Comparison of ENCODE assay signal across 11 cellular contexts in the genomic region with DNA sequence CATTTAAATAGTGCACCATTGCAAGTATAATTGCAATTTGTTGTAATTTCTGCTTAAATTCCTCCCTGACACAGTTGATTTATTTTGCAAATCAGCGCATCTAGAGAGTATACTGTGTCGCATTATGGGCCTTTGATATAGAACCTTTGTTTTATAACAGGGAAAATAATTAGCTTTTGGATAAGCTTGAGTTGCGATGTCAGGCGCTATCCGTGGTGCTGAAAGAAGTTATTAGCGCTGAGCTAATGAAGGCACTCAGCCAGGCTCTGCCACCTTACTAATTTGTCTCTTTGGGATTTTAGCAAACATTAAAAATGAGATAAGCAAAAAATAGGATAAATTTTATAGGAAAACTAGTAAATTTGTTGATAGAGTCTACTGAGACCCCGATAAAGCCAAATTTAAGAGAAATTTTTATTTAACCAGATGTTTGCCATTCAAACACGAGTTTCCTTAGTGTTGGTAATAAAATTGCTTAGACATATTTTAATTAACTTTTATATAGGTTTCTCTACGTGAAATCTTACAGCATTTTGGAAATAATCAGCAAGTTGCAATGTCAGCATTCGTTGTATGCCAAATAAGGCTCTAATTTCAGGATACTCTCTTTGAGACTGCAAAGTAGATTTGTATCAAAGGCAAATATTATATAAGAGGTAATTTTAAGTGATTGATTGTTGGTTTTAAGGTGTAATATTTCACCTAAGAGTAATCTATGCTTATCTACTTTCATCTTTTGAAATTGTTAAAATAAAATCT.
DNase-seq lines count a peak whose midpoint lies in the region; ATAC-seq lines count a peak whose summit lies in the region.
"Had no signal": no experiment of that assay in that cellular context is flagged by ENCODE, and none has a peak within 500 bp of the region (broad histone marks: within the 10 kb centered on the region; RNA-seq: fewer than 3 reads in every experiment).

No MANE protein-coding gene starts in this region.

- peaks cover 0 to 21% (median 2%) of the 10 kb centered on the region in 9 donors for H3K9me3 Mint-ChIP-seq in naive thymus-derived CD8-positive, alpha-beta T cell

- no peaks in the 10 kb centered on the region for H3K36me3 ChIP-seq in SK-N-MC (ENCODE audit: insufficient read depth, low read length)

- ATAC-seq in GM21367 (IDR thresholded peaks at IDR 0.05; ENCODE audit: unreplicated experiment): no peak
- no peak for ATAC-seq in naive thymus-derived CD8-positive, alpha-beta T cell
- ATAC-seq: T-cell had no signal

- H3K9ac ChIP-seq in SK-N-MC (ENCODE audit: insufficient read length): no peak overlapping the region

- no peaks in the 10 kb centered on the region for H3K9me3 ChIP-seq in SK-N-MC (ENCODE audit: low read depth, low read length)

- peak; percentile 1 to 16 for DNase-seq in stimulated activated CD4-positive, alpha-beta T cell treated with anti-CD3 and anti-CD28 coated beads, Interleukin-2, amount 100 ng/mL, for 24 hours
- no peak for DNase-seq in stimulated activated CD4-positive, alpha-beta T cell treated with anti-CD3 and anti-CD28 coated beads, Interleukin-4, amount 100 ng/mL, for 24 hours
- DNase-seq in SK-N-MC (ENCODE audit: low read depth, low spot score) (peak; percentile 20), glomerular endothelial cell (ENCODE audit: extremely low read depth, low read depth, low spot score) (peak; percentile 10)
- no peak for DNase-seq in activated CD4-positive, CD25-positive, alpha-beta regulatory T cell treated with anti-CD3 and anti-CD28 coated beads, Interleukin-2, amount 50 U/mL, for 72 hours
- DNase-seq in stimulated activated naive CD4-positive, alpha-beta T cell treated with Interleukin-2 at 50 U/mL for 16 hours (lab: John Stamatoyannopoulos, UW): no peak
- DNase-seq in naive thymus-derived CD8-positive, alpha-beta T cell: no peak
- DNase-seq: amniotic stem cell, DMS153 had no signal

- H3K27me3 Mint-ChIP-seq in naive thymus-derived CD8-positive, alpha-beta T cell: peaks cover 0 to 4% (median 3%) of the 10 kb centered on the region in 5 donors
- H3K27me3 Mint-ChIP-seq: T-cell had no signal

- H3K27ac ChIP-seq in SK-N-MC: no peak overlapping the region

- H3K36me3 Mint-ChIP-seq in naive thymus-derived CD8-positive, alpha-beta T cell: peaks cover 0 to 3% (median 0%) of the 10 kb centered on the region in 3 donors
- H3K36me3 Mint-ChIP-seq: T-cell had no signal

- no peaks in the 10 kb centered on the region for H3K4me1 Mint-ChIP-seq in naive thymus-derived CD8-positive, alpha-beta T cell
- H3K4me1 Mint-ChIP-seq: T-cell had no signal

- POLR2A ChIA-PET in naive thymus-derived CD8-positive, alpha-beta T cell (lab: Charles Lee): no interaction called here

- H3K27ac Mint-ChIP-seq in naive thymus-derived CD8-positive, alpha-beta T cell: no peak overlapping the region
- H3K27ac Mint-ChIP-seq: T-cell had no signal

- no peak overlapping the region for H3K4me3 ChIP-seq in SK-N-MC

- no peak overlapping the region for H3K4me3 Mint-ChIP-seq in naive thymus-derived CD8-positive, alpha-beta T cell
- H3K4me3 Mint-ChIP-seq: T-cell had no signal

Comparison
In these comparisons a context has a peak if more than half of its experiments do, and no peak if none do; other contexts are left out.
1. DNase-seq: peak in stimulated activated CD4-positive, alpha-beta T cell treated with anti-CD3 and anti-CD28 coated beads, Interleukin-2, amount 100 ng/mL, for 24 hours (2 of 2), SK-N-MC (single experiment) and glomerular endothelial cell (single experiment); none in stimulated activated CD4-positive, alpha-beta T cell treated with anti-CD3 and anti-CD28 coated beads, Interleukin-4, amount 100 ng/mL, for 24 hours (single experiment), activated CD4-positive, CD25-positive, alpha-beta regulatory T cell treated with anti-CD3 and anti-CD28 coated beads, Interleukin-2, amount 50 U/mL, for 72 hours (single experiment), stimulated activated naive CD4-positive, alpha-beta T cell treated with Interleukin-2 at 50 U/mL for 16 hours (single experiment) and naive thymus-derived CD8-positive, alpha-beta T cell (0 of 10).